ENCODE assay signal across 16 cellular contexts in the genomic region with DNA sequence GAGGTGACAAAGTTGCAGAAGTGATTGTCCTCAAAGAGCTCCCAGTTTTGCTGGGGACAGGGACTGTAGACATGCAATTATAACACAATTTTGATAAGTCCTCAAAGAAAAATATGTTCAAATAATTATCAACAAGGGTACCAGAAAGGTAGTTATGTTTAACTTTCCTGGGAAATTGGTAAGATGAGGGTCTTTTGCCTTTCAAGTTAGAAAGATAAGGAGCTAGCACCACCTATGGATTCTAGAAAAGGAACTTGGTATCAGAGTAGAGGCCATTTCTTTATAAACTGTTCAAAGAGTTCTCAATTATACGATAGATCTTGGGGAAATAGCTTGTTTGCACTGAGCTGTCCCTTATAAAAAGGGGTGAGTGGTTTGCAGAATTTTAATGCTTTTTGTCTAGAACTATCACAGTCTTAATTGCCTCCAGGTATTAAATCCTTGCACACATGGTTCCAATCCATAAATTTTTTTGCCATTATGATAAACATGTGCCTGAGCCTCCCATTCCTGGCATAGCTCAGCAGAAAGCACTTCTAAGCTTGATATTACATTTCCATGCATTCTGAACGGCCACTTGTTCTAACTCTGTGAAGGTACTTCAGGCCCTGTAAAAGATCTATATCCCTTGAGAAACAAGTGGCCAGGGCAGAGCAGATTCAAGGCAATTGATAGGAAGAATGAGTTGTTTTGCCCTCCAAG.
DNase-seq lines count a peak whose midpoint lies in the region; ATAC-seq, FAIRE-seq and TF ChIP-seq lines count a peak whose summit lies in the region.
"Had no signal": no experiment of that assay in that cellular context is flagged by ENCODE, and none has a peak within 500 bp of the region (broad histone marks: within the 10 kb centered on the region; RNA-seq: fewer than 3 reads in every experiment).

No MANE protein-coding gene starts in this region.

- peak overlapping the region; percentile 42 for H3K27ac ChIP-seq in SK-N-MC
- peak overlapping the region; percentile 90 for H3K27ac ChIP-seq in subcutaneous abdominal adipose tissue (ENCODE audit: low read depth, low read length)
- H3K27ac ChIP-seq in kidney (ENCODE audit: low read depth in 2 of 2, low read length in 2 of 2) = no peak overlapping the region
- H3K27ac ChIP-seq: BLaER1 treated with 17β-estradiol and CSF1 and Interleukin-3, amounts not matched to agents 10 nM and 100 nM had no signal

- no peaks in the 10 kb centered on the region for H3K27me3 Mint-ChIP-seq in glutamatergic neuron (ENCODE audit: unreplicated experiment)

- H3K4me3 Mint-ChIP-seq in glutamatergic neuron (ENCODE audit: unreplicated experiment) = no peak overlapping the region
- H3K4me3 Mint-ChIP-seq: H9 had no signal

- intact Hi-C loops in kidney (cut with DNase I) = no loop called here

- no peaks in the 10 kb centered on the region for H3K36me3 Mint-ChIP-seq in glutamatergic neuron (ENCODE audit: unreplicated experiment)

- H3K4me1 Mint-ChIP-seq in glutamatergic neuron (ENCODE audit: low read depth, unreplicated experiment) = peaks cover 16% of the 10 kb centered on the region

- TF ChIP-seq CTCF in HFF-Myc (IDR thresholded peaks at IDR 0.05; ENCODE audit: low read depth, low read length, missing control alignments) (no peak), glutamatergic neuron (IDR thresholded peaks at IDR 0.05; ENCODE audit: partially characterized antibody, unreplicated experiment) (no peak), kidney (IDR thresholded peaks at IDR 0.05; ENCODE audit: borderline replicate concordance, extremely low read depth, insufficient read depth) (no peak)

- no peaks in the 10 kb centered on the region for H3K36me3 ChIP-seq in SK-N-MC (ENCODE audit: insufficient read depth, low read length)
- H3K36me3 ChIP-seq in subcutaneous abdominal adipose tissue (ENCODE audit: control insufficient read depth in 5 of 5, insufficient read depth in 5 of 5, low read length in 5 of 5) = no peaks in the 10 kb centered on the region
- H3K36me3 ChIP-seq in kidney (ENCODE audit: control insufficient read depth in 1 of 2, insufficient read depth in 2 of 2, low read length in 2 of 2) = no peaks in the 10 kb centered on the region
- H3K36me3 ChIP-seq: BLaER1 treated with 17β-estradiol and CSF1 and Interleukin-3, amounts not matched to agents 10 nM and 100 nM had no signal

- H3K9ac ChIP-seq in SK-N-MC (ENCODE audit: insufficient read length) (no peak overlapping the region), subcutaneous abdominal adipose tissue (ENCODE audit: low read length in 5 of 5) (no peak overlapping the region), kidney (ENCODE audit: low read length in 2 of 2) (no peak overlapping the region)
- H3K9ac ChIP-seq: BLaER1 treated with 17β-estradiol and CSF1 and Interleukin-3, amounts not matched to agents 10 nM and 100 nM had no signal

- peaks cover 0 to 26% (median 19%) of the 10 kb centered on the region in 5 donors for H3K4me1 ChIP-seq in subcutaneous abdominal adipose tissue (ENCODE audit: control insufficient read depth in 5 of 5, insufficient read depth in 5 of 5, low read length in 5 of 5)
- no peaks in the 10 kb centered on the region for H3K4me1 ChIP-seq in kidney (ENCODE audit: control insufficient read depth in 1 of 2, insufficient read depth in 1 of 2, low read depth in 1 of 2, low read length in 2 of 2)
- H3K4me1 ChIP-seq: BLaER1 treated with 17β-estradiol and CSF1 and Interleukin-3, amounts not matched to agents 10 nM and 100 nM had no signal

- ATAC-seq in HG02588 (IDR thresholded peaks at IDR 0.05; ENCODE audit: unreplicated experiment) (no peak), HG03565 (IDR thresholded peaks at IDR 0.05; ENCODE audit: unreplicated experiment) (no peak)
- ATAC-seq: K562 had no signal

- no peaks in the 10 kb centered on the region for H3K27me3 ChIP-seq in subcutaneous abdominal adipose tissue (ENCODE audit: control insufficient read depth in 5 of 5, insufficient read depth in 4 of 5, low read length in 5 of 5)
- H3K27me3 ChIP-seq: BLaER1 treated with 17β-estradiol and CSF1 and Interleukin-3, amounts not matched to agents 10 nM and 100 nM had no signal

- H3K27ac Mint-ChIP-seq in glutamatergic neuron (ENCODE audit: unreplicated experiment) = peak overlapping the region; percentile 76
- H3K27ac Mint-ChIP-seq: H9 had no signal

- no peak for FAIRE-seq in kidney (lab: Jason Lieb, UNC)
- FAIRE-seq: HTR-8/SVneo, K562, RCC 7860 had no signal

- DNase-seq in HFF-Myc (ENCODE audit: extremely low read depth, low read depth) = peak; percentile 70
- DNase-seq in SK-N-MC (ENCODE audit: low read depth, low spot score) = no peak
- no peak for DNase-seq in glutamatergic neuron
- no peak for DNase-seq in kidney
- DNase-seq: H9, NCI-H1048, NCI-H1694, NCI-H446, SIG-M5 had no signal

- H3K9me3 ChIP-seq in SK-N-MC (ENCODE audit: low read depth, low read length) (no peaks in the 10 kb centered on the region), subcutaneous abdominal adipose tissue (ENCODE audit: control insufficient read depth in 5 of 5, low read length in 5 of 5) (no peaks in the 10 kb centered on the region), kidney (ENCODE audit: control insufficient read depth in 1 of 2, low read length in 2 of 2) (no peaks in the 10 kb centered on the region)
- H3K9me3 ChIP-seq: BLaER1 treated with 17β-estradiol and CSF1 and Interleukin-3, amounts not matched to agents 10 nM and 100 nM had no signal

- H3K4me3 ChIP-seq in HFF-Myc (replicated peaks; ENCODE audit: low read depth, low read length) (no peak overlapping the region), SK-N-MC (no peak overlapping the region), subcutaneous abdominal adipose tissue (ENCODE audit: low read depth in 1 of 5, low read length in 5 of 5) (no peak overlapping the region), kidney (ENCODE audit: low read length in 2 of 2) (no peak overlapping the region)
- H3K4me3 ChIP-seq: BLaER1 treated with 17β-estradiol and CSF1 and Interleukin-3, amounts not matched to agents 10 nM and 100 nM; K562 had no signal

- peaks cover 3% of the 10 kb centered on the region for H3K9me3 Mint-ChIP-seq in glutamatergic neuron (ENCODE audit: unreplicated experiment)
- H3K9me3 Mint-ChIP-seq: H9 had no signal

Comparison
In these comparisons a context has a peak if more than half of its experiments do, and no peak if none do; other contexts are left out.
1. H3K27ac ChIP-seq: peak in SK-N-MC (single experiment) and subcutaneous abdominal adipose tissue (single experiment); none in kidney (0 of 2).